Comparison of ENCODE assay signal across 17 cellular contexts in genomic region chr3:38235466-38235865, GRCh38. TPM values are rescaled to one million over a fixed set of nuclear protein-coding genes. Genes with fewer than 3 reads are reported as not detected.
DNase-seq lines count a peak whose midpoint lies in the region; ATAC-seq, FAIRE-seq and TF ChIP-seq lines count a peak whose summit lies in the region.
"Had no signal": no experiment of that assay in that cellular context is flagged by ENCODE, and none has a peak within 500 bp of the region (broad histone marks: within the 10 kb centered on the region; RNA-seq: fewer than 3 reads in every experiment).

No MANE protein-coding gene starts in this region.

- ATAC-seq in GM21515 (IDR thresholded peaks at IDR 0.05; ENCODE audit: unreplicated experiment) = no peak

- H3K4me1 ChIP-seq in OCI-LY3 (ENCODE audit: low read length) (peaks cover 55% of the 10 kb centered on the region), smooth muscle cell (ENCODE audit: low read depth) (no peaks in the 10 kb centered on the region)

- H3K27ac ChIP-seq in OCI-LY3 (ENCODE audit: low read length) (peak overlapping the region; percentile 48), smooth muscle cell (ENCODE audit: low read depth) (peak overlapping the region; percentile 44)
- H3K27ac ChIP-seq: PC-9 had no signal

- H3K9ac ChIP-seq in OCI-LY3 (ENCODE audit: low read length) = no peak overlapping the region
- H3K9ac ChIP-seq in smooth muscle cell (ENCODE audit: low read depth) = no peak overlapping the region

- H3K27me3 ChIP-seq in OCI-LY3 (ENCODE audit: low read depth, low read length) = no peaks in the 10 kb centered on the region
- H3K27me3 ChIP-seq in smooth muscle cell (ENCODE audit: low read depth) = no peaks in the 10 kb centered on the region

- H3K36me3 ChIP-seq in OCI-LY3 (replicated peaks; ENCODE audit: low read depth, low read length) (peaks cover 88% of the 10 kb centered on the region), smooth muscle cell (ENCODE audit: low read depth) (peaks cover 33% of the 10 kb centered on the region)

- H3K79me2 ChIP-seq in OCI-LY3 (ENCODE audit: low read length) = no peaks in the 10 kb centered on the region; the same call in 1 of the 2 replicates
- H3K79me2 ChIP-seq in smooth muscle cell (ENCODE audit: low read depth) = no peaks in the 10 kb centered on the region

- H3K4me2 ChIP-seq in OCI-LY3 (ENCODE audit: low read length) (peak overlapping the region; percentile 55), smooth muscle cell (no peak overlapping the region)
- H3K4me2 ChIP-seq: PC-9 had no signal

- H3K4me3 ChIP-seq in OCI-LY3 (ENCODE audit: low read length) (no peak overlapping the region), epithelial cell of esophagus (ENCODE audit: low read length) (no peak overlapping the region), smooth muscle cell (no peak overlapping the region)
- H3K4me3 ChIP-seq: PC-9 had no signal

- H3F3A ChIP-seq in smooth muscle cell (ENCODE audit: low read depth) = no peaks in the 10 kb centered on the region

- peak; percentile 6 for FAIRE-seq in D721Med (lab: Jason Lieb, UNC)
- FAIRE-seq: H1 had no signal

- peaks cover 13% of the 10 kb centered on the region; the same call in 1 of the 2 replicates for H3K9me3 ChIP-seq in OCI-LY3 (ENCODE audit: insufficient read depth, low read length)
- H3K9me3 ChIP-seq in smooth muscle cell (replicated peaks; ENCODE audit: low read depth) = no peaks in the 10 kb centered on the region

- TF ChIP-seq CTCF in D721Med (IDR thresholded peaks at IDR 0.05; ENCODE audit: insufficient read depth, missing control alignments) = no peak
- no peak for TF ChIP-seq CTCF in OCI-LY3 (IDR thresholded peaks at IDR 0.05; ENCODE audit: low read depth, low read length)
- TF ChIP-seq CTCF in epithelial cell of esophagus (IDR thresholded peaks at IDR 0.05; ENCODE audit: insufficient read depth, low read depth, low read length, missing control alignments) = no peak
- TF ChIP-seq CTCF in smooth muscle cell (IDR thresholded peaks at IDR 0.05; ENCODE audit: borderline replicate concordance, insufficient read depth, poor library complexity, severe bottlenecking) = no peak

- no peak overlapping the region for H2AFZ ChIP-seq in OCI-LY3 (ENCODE audit: low read depth, low read length)
- no peak overlapping the region for H2AFZ ChIP-seq in smooth muscle cell (ENCODE audit: low read depth)
- H2AFZ ChIP-seq: PC-9 had no signal

- DNase-seq in D721Med (ENCODE audit: insufficient read length, low spot score) (no peak), epithelial cell of esophagus (ENCODE audit: low read depth) (peak; percentile 48), smooth muscle cell (lab: John Stamatoyannopoulos, UW; ENCODE audit: unreplicated experiment) (no peak), amygdala (lab: John Stamatoyannopoulos, UW) (no peak)
- DNase-seq in activated CD4-positive, alpha-beta T cell treated with anti-CD3 and anti-CD28 coated beads for 1 hour = no peak
- DNase-seq: AML-193, HFFc6, MV-4-11, NCI-H1436 treated with DMSO at 0.1 percent for 48 hours, NCI-H2081 treated with DMSO at 0.1 percent for 48 hours, NCI-H226, NCI-H526 treated with DMSO at 0.1 percent for 48 hours, PC-9 had no signal

- H4K20me1 ChIP-seq in OCI-LY3 (ENCODE audit: insufficient read depth, low read length) (no peaks in the 10 kb centered on the region), smooth muscle cell (ENCODE audit: low read depth) (no peaks in the 10 kb centered on the region)

RNA-seq across cellular contexts. Expression of gene SLC22A13, which starts 30.1 kb away (rescaled TPM):
- 0.13 TPM in 2 replicates for total RNA-seq in smooth muscle cell
- polyA plus RNA-seq in smooth muscle cell = 0.43 TPM in 1 of 2 replicates, not detected in the other

RNA-seq across cellular contexts. Expression of gene SLC22A14, which starts 46.6 kb away (rescaled TPM):
- total RNA-seq in smooth muscle cell = 0.09 and 0.54 TPM in 2 replicates
- polyA plus RNA-seq in smooth muscle cell = 0.66 and 0.84 TPM in 2 replicates
- total RNA-seq: H1, LHCN-M2, PC-9 had no signal
